10 cellular contexts compared by ENCODE assay signal in the genomic region with DNA sequence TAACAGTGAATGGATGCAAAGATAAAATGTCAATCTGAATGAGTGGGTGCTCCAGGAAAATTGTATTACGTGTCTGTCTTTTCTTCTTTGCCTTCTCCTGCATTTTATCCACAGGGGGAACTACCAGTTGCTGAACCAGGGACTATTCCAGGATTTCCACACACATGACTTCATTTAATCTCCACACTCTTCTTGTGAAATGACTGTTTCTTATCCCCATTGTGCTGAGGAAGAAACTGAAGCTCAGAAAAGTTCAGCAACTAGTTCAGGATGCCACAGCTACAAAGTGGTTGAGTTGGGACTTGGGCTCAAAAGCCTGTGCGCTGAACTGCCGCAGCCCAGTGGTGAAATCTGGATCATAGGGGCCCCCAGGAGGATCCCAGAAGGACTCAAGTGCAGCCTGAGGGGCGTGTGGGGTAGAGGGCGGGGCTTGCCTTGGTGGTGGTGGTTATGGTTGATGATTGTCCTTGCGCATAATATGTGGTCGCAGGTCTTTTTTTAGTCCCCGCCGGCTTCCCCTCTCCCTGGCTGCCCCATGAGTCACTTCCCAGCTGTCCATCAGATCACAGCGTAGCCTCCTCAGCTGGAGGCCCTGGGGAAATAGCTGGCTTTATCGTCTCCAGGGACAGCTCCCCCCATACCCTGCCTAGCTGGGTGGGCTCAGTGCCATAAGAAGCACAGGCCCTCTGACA.
DNase-seq lines count a peak whose midpoint lies in the region; ATAC-seq and TF ChIP-seq lines count a peak whose summit lies in the region.
"Had no signal": no experiment of that assay in that cellular context is flagged by ENCODE, and none has a peak within 500 bp of the region (broad histone marks: within the 10 kb centered on the region; RNA-seq: fewer than 3 reads in every experiment).

No MANE protein-coding gene starts in this region.

- CTCF ChIA-PET in SK-N-SH (lab: Yijun Ruan, JAX): interaction anchor here (0.5 to 1.8 kb wide), 4 partner anchors 9 to 197 kb away, joined by 3 to 8 read pairs (median 3); no protein-coding TSS in a partner anchor

- H3K9me3 ChIP-seq in SK-N-SH: no peaks in the 10 kb centered on the region
- H3K9me3 ChIP-seq: HAP-1 had no signal

- no peak overlapping the region for H2AFZ ChIP-seq in SK-N-SH (ENCODE audit: low read depth)

- TF ChIP-seq RAD21 in SK-N-SH (IDR thresholded peaks at IDR 0.05; ENCODE audit: low read length): no peak

- H3K9me3 Mint-ChIP-seq in naive thymus-derived CD8-positive, alpha-beta T cell: no peaks in the 10 kb centered on the region

- no peaks in the 10 kb centered on the region for H4K20me1 ChIP-seq in SK-N-SH (ENCODE audit: insufficient read depth)

- no peaks in the 10 kb centered on the region for H3K36me3 ChIP-seq in SK-N-SH (replicated peaks in 1 of 2; ENCODE audit: control insufficient read depth in 1 of 2, insufficient read depth in 2 of 2, low read length in 1 of 2)
- H3K36me3 ChIP-seq: HAP-1 had no signal

- peak overlapping the region; percentile 48 for H3K4me2 ChIP-seq in SK-N-SH

- no peaks in the 10 kb centered on the region for H3K27me3 ChIP-seq in SK-N-SH (ENCODE audit: insufficient read depth)

- TF ChIP-seq EP300 in SK-N-SH (IDR thresholded peaks at IDR 0.05; ENCODE audit: borderline replicate concordance in 1 of 2, low read depth in 1 of 2, low read length in 1 of 2): no peak

- no peaks in the 10 kb centered on the region for H3F3A ChIP-seq in SK-N-SH (replicated peaks; ENCODE audit: insufficient read depth)

- in situ Hi-C loops in astrocyte of the spinal cord (cut with HindIII; ENCODE audit: low sequenced_read_pairs): no loop called here

- no peaks in the 10 kb centered on the region for H3K79me2 ChIP-seq in SK-N-SH (ENCODE audit: insufficient read depth)

- TF ChIP-seq CTCF in SK-N-SH (IDR thresholded peaks at IDR 0.05): no peak
- TF ChIP-seq CTCF in astrocyte of the spinal cord (IDR thresholded peaks at IDR 0.05; ENCODE audit: low read depth, low read length): no peak

- H3K9ac ChIP-seq in SK-N-SH: no peak overlapping the region

- H3K4me3 ChIP-seq in SK-N-SH (ENCODE audit: low read depth in 2 of 2, low read length in 1 of 2): no peak overlapping the region
- H3K4me3 ChIP-seq in astrocyte of the spinal cord (ENCODE audit: low read depth, low read length): no peak overlapping the region
- H3K4me3 ChIP-seq: HAP-1 had no signal

- DNase-seq in SK-N-SH (no peak), NCI-H2227 (lab: John Stamatoyannopoulos, UW; ENCODE audit: unreplicated experiment) (peak; percentile 24), astrocyte of the spinal cord (ENCODE audit: low read depth, low spot score) (peak; percentile 73), hypothalamus (lab: John Stamatoyannopoulos, UW) (no peak), NCI-H2029 treated with DMSO at 0.1 percent for 48 hours (lab: John Stamatoyannopoulos, UW) (no peak)
- no peak for DNase-seq in naive thymus-derived CD8-positive, alpha-beta T cell
- DNase-seq: NCI-H524 had no signal

- ATAC-seq in SK-N-SH treated with all-trans-retinoic acid at 6 μM for 48 hours (no peak; the same call in 2 of the 3 replicates), HG03378 (IDR thresholded peaks at IDR 0.05; ENCODE audit: unreplicated experiment) (no peak)
- no peak for ATAC-seq in naive thymus-derived CD8-positive, alpha-beta T cell

- WGBS in SK-N-SH (ENCODE audit: low lambda C conversion rate): 30% methylated on average over 7 of the region's 11 CpGs

- H3K36me3 Mint-ChIP-seq in naive thymus-derived CD8-positive, alpha-beta T cell: no peaks in the 10 kb centered on the region

- no peaks in the 10 kb centered on the region for H3K9me2 ChIP-seq in SK-N-SH

- peak overlapping the region in 1 of 10 donors; percentile 22 for H3K4me3 Mint-ChIP-seq in naive thymus-derived CD8-positive, alpha-beta T cell

- H3K4me1 Mint-ChIP-seq in naive thymus-derived CD8-positive, alpha-beta T cell: peaks cover 51 to 94% (median 84%) of the 10 kb centered on the region in 4 donors

- peaks cover 0 to 13% of the 10 kb centered on the region in 2 experiments; a peak in 1 of 4 replicates for H3K4me1 ChIP-seq in SK-N-SH (ENCODE audit: control insufficient read depth in 1 of 2, insufficient read depth in 2 of 2, low read depth in 1 of 2, low read length in 1 of 2)
- H3K4me1 ChIP-seq: HAP-1 had no signal

- peaks cover 0 to 2% (median 0%) of the 10 kb centered on the region in 5 donors for H3K27me3 Mint-ChIP-seq in naive thymus-derived CD8-positive, alpha-beta T cell

- POLR2A ChIA-PET in SK-N-SH (lab: Yijun Ruan, JAX): no interaction called here
- POLR2A ChIA-PET in naive thymus-derived CD8-positive, alpha-beta T cell (lab: Charles Lee): interaction anchor here (1.5 to 2.2 kb wide), 2 partner anchors 10 to 27 kb away, joined by 4 to 7 read pairs; no protein-coding TSS in a partner anchor

- H3K27ac ChIP-seq in SK-N-SH (ENCODE audit: low read depth in 2 of 2, low read length in 1 of 2): no peak overlapping the region

- H3K27ac Mint-ChIP-seq in naive thymus-derived CD8-positive, alpha-beta T cell: peak overlapping the region in 8 of 10 donors; percentile 20 to 80 (median 40)

TF ChIP-seq in SK-N-SH, 30 proteins besides CTCF, POLR2A, EP300 and RAD21:
- TF ChIP-seq, protein P1, sequence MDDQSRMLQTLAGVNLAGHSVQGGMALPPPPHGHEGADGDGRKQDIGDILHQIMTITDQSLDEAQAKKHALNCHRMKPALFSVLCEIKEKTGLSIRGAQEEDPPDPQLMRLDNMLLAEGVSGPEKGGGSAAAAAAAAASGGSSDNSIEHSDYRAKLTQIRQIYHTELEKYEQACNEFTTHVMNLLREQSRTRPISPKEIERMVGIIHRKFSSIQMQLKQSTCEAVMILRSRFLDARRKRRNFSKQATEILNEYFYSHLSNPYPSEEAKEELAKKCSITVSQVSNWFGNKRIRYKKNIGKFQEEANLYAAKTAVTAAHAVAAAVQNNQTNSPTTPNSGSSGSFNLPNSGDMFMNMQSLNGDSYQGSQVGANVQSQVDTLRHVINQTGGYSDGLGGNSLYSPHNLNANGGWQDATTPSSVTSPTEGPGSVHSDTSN (IDR thresholded peaks at IDR 0.05): peak; percentile 74
- TF ChIP-seq, protein P2, sequence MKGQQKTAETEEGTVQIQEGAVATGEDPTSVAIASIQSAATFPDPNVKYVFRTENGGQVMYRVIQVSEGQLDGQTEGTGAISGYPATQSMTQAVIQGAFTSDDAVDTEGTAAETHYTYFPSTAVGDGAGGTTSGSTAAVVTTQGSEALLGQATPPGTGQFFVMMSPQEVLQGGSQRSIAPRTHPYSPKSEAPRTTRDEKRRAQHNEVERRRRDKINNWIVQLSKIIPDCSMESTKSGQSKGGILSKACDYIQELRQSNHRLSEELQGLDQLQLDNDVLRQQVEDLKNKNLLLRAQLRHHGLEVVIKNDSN (IDR thresholded peaks at IDR 0.05; ENCODE audit: borderline replicate concordance, low read depth): no peak

TF ChIP-seq in SK-N-SH treated with all-trans-retinoic acid at 6 μM for 48 hours, 23 proteins besides CTCF, POLR2A, EP300 and RAD21:
- TF ChIP-seq ZFP30 (CRISPR knock-in tag; IDR thresholded peaks at IDR 0.05): no peak
TF ChIP-seq in SK-N-SH treated with all-trans-retinoic acid at 6 μM for 48 hours: peak in this region for 0.

Comparison
In these comparisons a context has a peak if more than half of its experiments do, and no peak if none do; other contexts are left out.
1. DNase-seq: peak in NCI-H2227 (single experiment) and astrocyte of the spinal cord (single experiment); none in SK-N-SH (single experiment), naive thymus-derived CD8-positive, alpha-beta T cell (0 of 10), hypothalamus (0 of 51) and NCI-H2029 treated with DMSO at 0.1 percent for 48 hours (single experiment).